Comparison of ENCODE assay signal across 8 cellular contexts in genomic region chr14:103628684-103629502, GRCh38. TPM values are rescaled to one million over a fixed set of nuclear protein-coding genes. Genes with fewer than 3 reads are reported as not detected.
DNase-seq lines count a peak whose midpoint lies in the region; ATAC-seq, FAIRE-seq and TF ChIP-seq lines count a peak whose summit lies in the region.

Gene KLC1, plus strand, starts transcription at chr14:103629211. Its CDS starts 25,354 bp downstream, at chr14:103654565.

- H3K4me1 ChIP-seq in Peyer's patch = peaks cover 9 to 61% (median 29%) of the 10 kb centered on the region in 4 donors

- H3K27me3 Mint-ChIP-seq in activated T-helper 17 cell treated with anti-CD3 and anti-CD28 coated beads, Interleukin-2, amount 50 U/mL, for 72 hours = no peaks in the 10 kb centered on the region
- no peaks in the 10 kb centered on the region for H3K27me3 Mint-ChIP-seq in natural killer cell (ENCODE audit: low read depth in 2 of 2)

- H3K9me3 Mint-ChIP-seq in activated T-helper 17 cell treated with anti-CD3 and anti-CD28 coated beads, Interleukin-2, amount 50 U/mL, for 72 hours = no peaks in the 10 kb centered on the region
- no peaks in the 10 kb centered on the region for H3K9me3 Mint-ChIP-seq in natural killer cell

- H3K4me3 Mint-ChIP-seq in activated T-helper 17 cell treated with anti-CD3 and anti-CD28 coated beads, Interleukin-2, amount 50 U/mL, for 72 hours = peak within 1 kb of the TSS; percentile 84
- H3K4me3 Mint-ChIP-seq in natural killer cell = peak within 1 kb of the TSS; percentile 93

- intact Hi-C loops in natural killer cell (cut with micrococcal nuclease) = no loop called here

- TF ChIP-seq CTCF in C4-2B (conservative IDR thresholded peaks at IDR 0.05) (no peak), Peyer's patch (IDR thresholded peaks at IDR 0.05) (no peak), fibroblast of mammary gland (conservative IDR thresholded peaks at IDR 0.05; ENCODE audit: control insufficient read depth, insufficient read depth, low read depth, low read length) (no peak), natural killer cell (IDR thresholded peaks at IDR 0.05) (no peak)

- ATAC-seq in HG03469 (IDR thresholded peaks at IDR 0.05; ENCODE audit: unreplicated experiment) (peak; percentile 33), natural killer cell (peak; percentile 83 to 90 (median 87))
- peak; percentile 79 for ATAC-seq in activated T-helper 17 cell treated with anti-CD3 and anti-CD28 coated beads, Interleukin-2, amount 50 U/mL, for 72 hours (replicated peaks)

- H3K27me3 ChIP-seq in Peyer's patch = no peaks in the 10 kb centered on the region

- peak; percentile 78 for DNase-seq in GM19239 (ENCODE audit: insufficient read length, low spot score)
- peak; percentile 81 to 92 (median 92) for DNase-seq in Peyer's patch
- DNase-seq in fibroblast of mammary gland (ENCODE audit: low read depth) = peak; percentile 50
- peak; percentile 87 for DNase-seq in natural killer cell
- peak; percentile 64 to 88 (median 77) for DNase-seq in stimulated activated naive CD4-positive, alpha-beta T cell (lab: John Stamatoyannopoulos, UW)

- peaks cover 0 to 12% (median 0%) of the 10 kb centered on the region in 3 donors for H3K36me3 ChIP-seq in Peyer's patch

- H3K9me3 ChIP-seq in Peyer's patch = no peaks in the 10 kb centered on the region

- peaks cover 23% of the 10 kb centered on the region for H3K36me3 Mint-ChIP-seq in activated T-helper 17 cell treated with anti-CD3 and anti-CD28 coated beads, Interleukin-2, amount 50 U/mL, for 72 hours (ENCODE audit: low read depth)
- H3K36me3 Mint-ChIP-seq in natural killer cell = no peaks in the 10 kb centered on the region

- peak within 1 kb of the TSS; percentile 82 for H3K27ac Mint-ChIP-seq in activated T-helper 17 cell treated with anti-CD3 and anti-CD28 coated beads, Interleukin-2, amount 50 U/mL, for 72 hours
- H3K27ac Mint-ChIP-seq in natural killer cell = peak within 1 kb of the TSS; percentile 79 to 94

- peaks cover 13% of the 10 kb centered on the region for H3K4me1 Mint-ChIP-seq in activated T-helper 17 cell treated with anti-CD3 and anti-CD28 coated beads, Interleukin-2, amount 50 U/mL, for 72 hours
- peaks cover 8 to 26% of the 10 kb centered on the region in 2 donors for H3K4me1 Mint-ChIP-seq in natural killer cell

- peak; percentile 81 to 83 for TF ChIP-seq POLR2A in Peyer's patch (IDR thresholded peaks at IDR 0.05)

- H3K4me3 ChIP-seq in Peyer's patch (peak within 1 kb of the TSS; percentile 95 to 99 (median 98)), fibroblast of mammary gland (ENCODE audit: control insufficient read depth, low read depth, low read length) (peak within 1 kb of the TSS; percentile 75)

- H3K27ac ChIP-seq in C4-2B (peak within 1 kb of the TSS; percentile 79), Peyer's patch (peak within 1 kb of the TSS; percentile 96 to 99 (median 98))

- peak; percentile 73 for FAIRE-seq in GM19239 (lab: Jason Lieb, UNC)

RNA-seq across cellular contexts. Expression of gene KLC1, which starts in this region (rescaled TPM):
- 100 to 1,000 TPM; 125 to 361 (median 270) TPM for total RNA-seq in Peyer's patch
- 100 to 1,000 TPM; 135 to 137 TPM for total RNA-seq in activated T-helper 17 cell treated with anti-CD3 and anti-CD28 coated beads, Interleukin-2, amount 50 U/mL, for 72 hours
- total RNA-seq in natural killer cell = 100 to 1,000 TPM; 144 to 200 (median 178) TPM

Comparison
In these comparisons a context has a peak if more than half of its experiments do, and no peak if none do; other contexts are left out.
1. Peak in every context shown above with its lines: DNase-seq, ATAC-seq, H3K4me3 ChIP-seq and H3K27ac ChIP-seq.
2. ATAC-seq: peak in every context shown above with its lines; median percentile 87 in natural killer cell; 79 in activated T-helper 17 cell treated with anti-CD3 and anti-CD28 coated beads, Interleukin-2, amount 50 U/mL, for 72 hours; 33 in HG03469.